8 cellular contexts compared by ENCODE assay signal in the genomic region with DNA sequence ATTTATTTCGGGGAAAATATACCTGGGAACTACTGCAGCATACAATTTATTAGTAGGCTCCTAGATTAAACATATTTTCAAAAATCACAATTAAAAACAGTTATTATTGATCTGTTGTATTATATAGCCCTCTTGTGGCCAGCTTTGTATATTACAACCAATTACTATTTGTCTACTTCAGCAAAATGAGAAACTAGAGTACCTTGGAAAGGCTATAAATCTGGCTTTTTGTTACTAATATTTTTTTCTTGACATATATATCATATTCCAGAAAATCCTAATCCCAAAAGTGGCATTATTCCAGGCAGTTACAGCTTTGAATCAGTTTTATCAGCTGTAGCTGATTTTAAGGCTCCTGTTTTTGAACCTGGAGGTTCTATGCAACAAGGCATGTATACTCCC.
DNase-seq lines count a peak whose midpoint lies in the region; ATAC-seq and FAIRE-seq lines count a peak whose summit lies in the region.

No MANE protein-coding gene starts in this region.

- ATAC-seq in T-helper 17 cell (peak; percentile 60), HG03135 (IDR thresholded peaks at IDR 0.05; ENCODE audit: unreplicated experiment) (no peak)

- H3K27me3 Mint-ChIP-seq in T-helper 17 cell = no peaks in the 10 kb centered on the region
- H3K27me3 Mint-ChIP-seq in activated CD4-positive, alpha-beta T cell treated with anti-CD3 and anti-CD28 coated beads, Interleukin-2, amount 10 ng/mL, durations not matched to agents 24 days and 14 days = no peaks in the 10 kb centered on the region

- FAIRE-seq in G401.6 (lab: Jason Lieb, UNC) = peak; percentile 97

- H3K9me3 Mint-ChIP-seq in activated CD4-positive, alpha-beta T cell treated with anti-CD3 and anti-CD28 coated beads, Interleukin-2, amount 10 ng/mL, durations not matched to agents 24 days and 14 days = no peaks in the 10 kb centered on the region

- no peak overlapping the region for H3K27ac Mint-ChIP-seq in T-helper 17 cell
- H3K27ac Mint-ChIP-seq in activated CD4-positive, alpha-beta T cell treated with anti-CD3 and anti-CD28 coated beads, Interleukin-2, amount 10 ng/mL, durations not matched to agents 24 days and 14 days = no peak overlapping the region

- no peaks in the 10 kb centered on the region for H3K9me3 ChIP-seq in T-helper 17 cell (ENCODE audit: control insufficient read depth, low read length, poor library complexity, severe bottlenecking)

- intact Hi-C loops in activated CD4-positive, alpha-beta T cell treated with anti-CD3 and anti-CD28 coated beads, Interleukin-2, amount 10 ng/mL, durations not matched to agents 24 days and 14 days (cut with micrococcal nuclease) = loop anchor here (1.0 to 5.0 kb wide), 3 partner anchors 100 to 476 kb away; no protein-coding TSS in a partner anchor

- no peaks in the 10 kb centered on the region for H3K4me1 Mint-ChIP-seq in T-helper 17 cell
- H3K4me1 Mint-ChIP-seq in activated CD4-positive, alpha-beta T cell treated with anti-CD3 and anti-CD28 coated beads, Interleukin-2, amount 10 ng/mL, durations not matched to agents 24 days and 14 days = no peaks in the 10 kb centered on the region

- H3K36me3 Mint-ChIP-seq in T-helper 17 cell (ENCODE audit: low read depth) = peaks cover 2% of the 10 kb centered on the region
- H3K36me3 Mint-ChIP-seq in activated CD4-positive, alpha-beta T cell treated with anti-CD3 and anti-CD28 coated beads, Interleukin-2, amount 10 ng/mL, durations not matched to agents 24 days and 14 days (ENCODE audit: low read depth) = peaks cover 6% of the 10 kb centered on the region

- DNase-seq in MV-4-11 (lab: John Stamatoyannopoulos, UW) (peak; percentile 6), T-helper 17 cell (no peak), glomerular visceral epithelial cell (ENCODE audit: extremely low spot score) (peak; percentile 48), superior temporal gyrus (ENCODE audit: extremely low spot score) (peak; percentile 82), GF-D8 (lab: John Stamatoyannopoulos, UW) (no peak)
- DNase-seq in activated CD4-positive, alpha-beta T cell treated with anti-CD3 and anti-CD28 coated beads, Interleukin-2, amount 10 ng/mL, durations not matched to agents 24 days and 14 days = no peak

- no peak overlapping the region for H3K4me3 Mint-ChIP-seq in T-helper 17 cell
- no peak overlapping the region for H3K4me3 Mint-ChIP-seq in activated CD4-positive, alpha-beta T cell treated with anti-CD3 and anti-CD28 coated beads, Interleukin-2, amount 10 ng/mL, durations not matched to agents 24 days and 14 days

Comparison
In these comparisons a context has a peak if more than half of its experiments do, and no peak if none do; other contexts are left out.
1. DNase-seq: peak in MV-4-11 (single experiment), glomerular visceral epithelial cell (single experiment) and superior temporal gyrus (single experiment); none in T-helper 17 cell (0 of 3), GF-D8 (single experiment) and activated CD4-positive, alpha-beta T cell treated with anti-CD3 and anti-CD28 coated beads, Interleukin-2, amount 10 ng/mL, durations not matched to agents 24 days and 14 days (single experiment).